20 cellular contexts compared by ENCODE assay signal in genomic region chr14:87230726-87231125, GRCh38.
"Had no signal": no experiment of that assay in that cellular context is flagged by ENCODE, and none has a peak within 500 bp of the region (broad histone marks: within the 10 kb centered on the region; RNA-seq: fewer than 3 reads in every experiment).

No MANE protein-coding gene starts in this region.

- H3K36me3 ChIP-seq: colonic mucosa, esophagus muscularis mucosa, gastroesophageal sphincter, heart left ventricle, left lung, lower lobe of right lung had no signal

- H3K27ac ChIP-seq: colonic mucosa, esophagus muscularis mucosa, gastroesophageal sphincter, heart left ventricle, hepatocyte, left lung, lower lobe of right lung had no signal

- H2AFZ ChIP-seq: hepatocyte had no signal

- H3K4me3 ChIP-seq: colonic mucosa, esophagus muscularis mucosa, gastroesophageal sphincter, heart left ventricle, hepatocyte, left lung, lower lobe of right lung had no signal

- DNase-seq: colonic mucosa; cortex of kidney; effector CD8-positive, alpha-beta T cell; effector memory CD8-positive, alpha-beta T cell; heart left ventricle; hypothalamus; left cardiac atrium; left lung; left ventricle myocardium superior; lower lobe of right lung; midbrain; naive thymus-derived CD4-positive, alpha-beta T cell had no signal

- FAIRE-seq: endothelial cell of umbilical vein, frontal cortex, islet of Langerhans, keratinocyte had no signal

- H3K79me2 ChIP-seq: hepatocyte had no signal

- H3K4me1 ChIP-seq: colonic mucosa, esophagus muscularis mucosa, gastroesophageal sphincter, heart left ventricle, left lung, lower lobe of right lung had no signal

- H3K9me3 ChIP-seq: colonic mucosa, esophagus muscularis mucosa, gastroesophageal sphincter, lower lobe of right lung had no signal

- H3K4me2 ChIP-seq: hepatocyte had no signal

- H3K27me3 ChIP-seq: colonic mucosa, esophagus muscularis mucosa, foreskin keratinocyte, gastroesophageal sphincter, heart left ventricle, hepatocyte, left lung had no signal
